In the genomic region with DNA sequence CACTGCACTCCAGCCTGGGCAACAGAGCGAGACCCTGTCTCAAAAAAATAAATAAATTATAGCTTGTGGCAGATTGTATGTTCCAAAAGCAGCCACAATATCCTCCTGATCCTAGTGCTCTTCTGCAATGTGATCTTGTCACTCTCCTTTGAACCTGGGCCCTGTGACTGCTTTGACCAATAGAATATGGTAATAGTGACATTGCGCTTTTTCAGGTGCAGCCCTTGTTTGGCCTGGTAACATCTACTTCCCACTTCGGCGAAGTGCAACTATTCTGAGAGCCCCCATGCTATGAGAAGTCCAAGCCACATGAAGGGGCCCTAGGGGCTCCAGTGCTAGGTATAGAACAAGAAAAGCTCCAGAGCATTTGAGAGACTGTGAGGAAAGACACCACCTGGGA, we compare ENCODE assay signal across 22 cellular contexts.
"Had no signal": no experiment of that assay in that cellular context is flagged by ENCODE, and none has a peak within 500 bp of the region (broad histone marks: within the 10 kb centered on the region; RNA-seq: fewer than 3 reads in every experiment).

No MANE protein-coding gene starts in this region.

- H3K27me3 Mint-ChIP-seq: memory B cell; stimulated activated memory B cell treated with anti-CD40 and anti-IgM and Interleukin-4, amounts not matched to agents 10 μg/mL and 1 μg/mL and 100 μg/mL, for 72 hours; type B pancreatic cell had no signal

- FAIRE-seq: frontal cortex, keratinocyte had no signal

- H3K9ac ChIP-seq: neural progenitor cell, parathyroid adenoma had no signal

- H3K9me3 ChIP-seq: prostate gland, right atrium auricular region, sigmoid colon, testis, tibial artery had no signal

- H3K4me1 Mint-ChIP-seq: memory B cell; stimulated activated memory B cell treated with anti-CD40 and anti-IgM and Interleukin-4, amounts not matched to agents 10 μg/mL and 1 μg/mL and 100 μg/mL, for 72 hours had no signal

- H3K4me3 Mint-ChIP-seq: effector memory CD8-positive, alpha-beta T cell; immature natural killer cell; memory B cell; natural killer cell; neural progenitor cell; stimulated activated memory B cell treated with anti-CD40 and anti-IgM and Interleukin-4, amounts not matched to agents 10 μg/mL and 1 μg/mL and 100 μg/mL, for 72 hours; type B pancreatic cell had no signal

- H3K79me2 ChIP-seq: parathyroid adenoma had no signal

- H3K36me3 Mint-ChIP-seq: immature natural killer cell; memory B cell; natural killer cell; neural progenitor cell; stimulated activated memory B cell treated with anti-CD40 and anti-IgM and Interleukin-4, amounts not matched to agents 10 μg/mL and 1 μg/mL and 100 μg/mL, for 72 hours; type B pancreatic cell had no signal

- H2AFZ ChIP-seq: neural progenitor cell, parathyroid adenoma had no signal

- H3K4me3 ChIP-seq: lung, neural progenitor cell, prostate gland, right atrium auricular region, sigmoid colon, testis, tibial artery had no signal

- H3K27me3 ChIP-seq: neural progenitor cell, right atrium auricular region, sigmoid colon, testis, tibial artery had no signal

- H3K4me2 ChIP-seq: neural progenitor cell had no signal

- H3K9me3 Mint-ChIP-seq: effector memory CD8-positive, alpha-beta T cell; immature natural killer cell; memory B cell; neural progenitor cell; stimulated activated memory B cell treated with anti-CD40 and anti-IgM and Interleukin-4, amounts not matched to agents 10 μg/mL and 1 μg/mL and 100 μg/mL, for 72 hours; type B pancreatic cell had no signal

- H3K27ac Mint-ChIP-seq: effector memory CD8-positive, alpha-beta T cell; memory B cell; natural killer cell; neural progenitor cell; stimulated activated memory B cell treated with anti-CD40 and anti-IgM and Interleukin-4, amounts not matched to agents 10 μg/mL and 1 μg/mL and 100 μg/mL, for 72 hours; type B pancreatic cell had no signal

- ATAC-seq: effector memory CD8-positive, alpha-beta T cell; left lobe of liver; natural killer cell; stimulated activated memory B cell treated with anti-CD40 and anti-IgM and Interleukin-4, amounts not matched to agents 10 μg/mL and 1 μg/mL and 100 μg/mL, for 72 hours; stimulated activated naive CD8-positive, alpha-beta T cell treated with anti-CD3 and anti-CD28 coated beads, Interleukin-15, Interleukin-2, amounts not matched to agents 100 U/mL and 50 U/mL, for 24 hours had no signal

- H3K4me1 ChIP-seq: parathyroid adenoma, prostate gland, right atrium auricular region, sigmoid colon, testis, tibial artery had no signal

- H3K27ac ChIP-seq: neural progenitor cell, parathyroid adenoma, prostate gland, right atrium auricular region, sigmoid colon, testis, tibial artery had no signal

- H3K36me3 ChIP-seq: neural progenitor cell, prostate gland, right atrium auricular region, sigmoid colon, tibial artery had no signal

- DNase-seq: cortex of kidney; effector memory CD8-positive, alpha-beta T cell; hypothalamus; immature natural killer cell; natural killer cell; sigmoid colon; stimulated activated CD4-positive, alpha-beta T cell treated with anti-CD3 and anti-CD28 coated beads, Interleukin-4, amount 100 ng/mL, for 4 hours; stimulated activated naive CD8-positive, alpha-beta T cell treated with anti-CD3 and anti-CD28 coated beads, Interleukin-15, Interleukin-2, amounts not matched to agents 100 U/mL and 50 U/mL, for 24 hours; substantia nigra; testis; tibial artery had no signal
